26 cellular contexts compared by ENCODE assay signal in the genomic region with DNA sequence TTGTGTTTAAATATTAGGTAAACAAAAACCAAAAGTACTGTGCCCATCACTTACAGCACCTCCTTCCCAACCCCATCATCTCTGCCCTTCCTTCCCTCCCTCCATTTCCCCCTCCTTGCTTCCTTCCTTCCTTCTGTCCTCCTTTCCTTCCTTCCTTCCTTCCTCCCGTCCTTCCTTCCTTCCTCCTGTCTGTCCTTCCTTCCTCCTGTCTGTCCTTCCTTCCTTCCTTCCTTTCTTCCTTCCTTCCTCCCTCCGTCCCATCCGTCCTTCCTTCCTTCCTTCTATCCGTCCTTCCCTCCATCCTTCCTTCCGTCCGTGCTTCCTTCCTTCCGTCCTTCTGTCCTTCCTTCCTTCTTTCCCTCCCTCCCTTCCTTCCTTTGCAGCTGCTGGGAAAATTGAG.
DNase-seq lines count a peak whose midpoint lies in the region; ATAC-seq, FAIRE-seq and TF ChIP-seq lines count a peak whose summit lies in the region.
"Had no signal": no experiment of that assay in that cellular context is flagged by ENCODE, and none has a peak within 500 bp of the region (broad histone marks: within the 10 kb centered on the region; RNA-seq: fewer than 3 reads in every experiment).

No MANE protein-coding gene starts in this region.

- intact Hi-C loops in HepG2 (cut with micrococcal nuclease; ENCODE audit: unreplicated experiment) (loop anchor here (1.0 to 5.0 kb wide), 2 partner anchors 43 to 109 kb away; no protein-coding TSS in a partner anchor), right lobe of liver (cut with DNase I) (no loop called here), A673 (cut with micrococcal nuclease; ENCODE audit: unreplicated experiment) (no loop called here)

- H3K56ac ChIP-seq in H1 (replicated peaks; ENCODE audit: insufficient read length, low read depth, low read length): no peak overlapping the region

- peaks cover 51% of the 10 kb centered on the region for H3K4me1 Mint-ChIP-seq in nephron progenitor cell
- peaks cover 34% of the 10 kb centered on the region for H3K4me1 Mint-ChIP-seq in stimulated activated memory B cell treated with anti-CD40 and anti-IgM and Interleukin-4, amounts not matched to agents 10 μg/mL and 1 μg/mL and 100 μg/mL, for 72 hours
- H3K4me1 Mint-ChIP-seq: CD8-positive, alpha-beta memory T cell had no signal

- BruUV-seq in HepG2 (replicated peaks; lab: Mats Ljungman, UMichigan) (no TSS peak), A673 (replicated peaks; lab: Mats Ljungman, UMichigan) (no TSS peak)

- H2AK5ac ChIP-seq in H1 (ENCODE audit: low read depth, low read length): no peak overlapping the region; the same call in 1 of the 2 replicates

- no peaks in the 10 kb centered on the region for H3K79me1 ChIP-seq in H1 (ENCODE audit: low read depth, low read length)

- H3K4me2 ChIP-seq in HepG2 (ENCODE audit: low read depth, low read length) (no peak overlapping the region), H1 (ENCODE audit: insufficient read depth in 1 of 2, low read depth in 2 of 2, low read length in 2 of 2) (no peak overlapping the region)
- H3K4me2 ChIP-seq: BLaER1 treated with 17β-estradiol and CSF1 and Interleukin-3, amounts not matched to agents 10 nM and 100 nM; GM23338 had no signal

- H3K79me2 ChIP-seq in HepG2 (ENCODE audit: insufficient read depth, low read length): no peaks in the 10 kb centered on the region
- no peaks in the 10 kb centered on the region for H3K79me2 ChIP-seq in H1 (ENCODE audit: control insufficient read depth in 1 of 2, insufficient read depth in 2 of 2, low read length in 2 of 2)

- peak overlapping the region; percentile 84 for H3K27ac Mint-ChIP-seq in nephron progenitor cell
- H3K27ac Mint-ChIP-seq in stimulated activated memory B cell treated with anti-CD40 and anti-IgM and Interleukin-4, amounts not matched to agents 10 μg/mL and 1 μg/mL and 100 μg/mL, for 72 hours: peak overlapping the region; percentile 77
- H3K27ac Mint-ChIP-seq: CD4-positive, alpha-beta T cell; CD8-positive, alpha-beta memory T cell; GM23338 had no signal

- POLR2A ChIA-PET in HepG2 (lab: Yijun Ruan, JAX) (interaction anchor here (2.1 kb wide), 1 partner anchor 67 kb away, joined by 6 read pairs; the partner anchor contains the start of gene SIAH2), H1 (lab: Charles Lee; ENCODE audit: partially characterized antibody) (no interaction called here), A673 (lab: Charles Lee; ENCODE audit: low non-redundant PET) (no interaction called here)

- H3K23ac ChIP-seq in H1 (ENCODE audit: insufficient read length): no peak overlapping the region

- H3K4me1 ChIP-seq in HepG2 (ENCODE audit: insufficient read depth, low read length) (peaks cover 13% of the 10 kb centered on the region; the same call in 1 of the 2 replicates), right lobe of liver (no peaks in the 10 kb centered on the region), H1 (replicated peaks in 1 of 4; ENCODE audit: control insufficient read depth in 3 of 4, insufficient read depth in 4 of 4, low read length in 3 of 4) (no peaks in the 10 kb centered on the region; a peak in 1 of 7 replicates), A673 (ENCODE audit: insufficient read depth, low read length, poor library complexity, severe bottlenecking) (no peaks in the 10 kb centered on the region)
- H3K4me1 ChIP-seq: BE2C; BLaER1 treated with 17β-estradiol and CSF1 and Interleukin-3, amounts not matched to agents 10 nM and 100 nM had no signal

- no peak for TF ChIP-seq EP300 in HepG2 (IDR thresholded peaks at IDR 0.05; ENCODE audit: low read depth in 2 of 2, low read length in 2 of 2)
- TF ChIP-seq EP300 in HepG2 (CRISPR knock-in tag; IDR thresholded peaks at IDR 0.05; ENCODE audit: borderline replicate concordance): no peak
- TF ChIP-seq EP300 in H1 (IDR thresholded peaks at IDR 0.05; ENCODE audit: borderline replicate concordance in 1 of 2, low read depth in 2 of 2, low read length in 2 of 2): no peak

- no peak overlapping the region for H3K4me3 ChIP-seq in HepG2 (replicated peaks in 1 of 3; ENCODE audit: insufficient read depth in 1 of 3, low read depth in 2 of 3, low read length in 3 of 3)
- H3K4me3 ChIP-seq in right lobe of liver: no peak overlapping the region
- no peak overlapping the region for H3K4me3 ChIP-seq in H1 (ENCODE audit: extremely low read depth in 1 of 4, insufficient read depth in 2 of 4, low read depth in 3 of 4, low read length in 4 of 4)
- H3K4me3 ChIP-seq in A673 (ENCODE audit: low read depth, low read length, poor library complexity, severe bottlenecking): no peak overlapping the region
- H3K4me3 ChIP-seq: BLaER1 treated with 17β-estradiol and CSF1 and Interleukin-3, amounts not matched to agents 10 nM and 100 nM; GM12878; GM23338 had no signal

- H3K4me3 Mint-ChIP-seq in nephron progenitor cell: no peak overlapping the region
- no peak overlapping the region for H3K4me3 Mint-ChIP-seq in stimulated activated memory B cell treated with anti-CD40 and anti-IgM and Interleukin-4, amounts not matched to agents 10 μg/mL and 1 μg/mL and 100 μg/mL, for 72 hours
- H3K4me3 Mint-ChIP-seq: CD14-positive monocyte; CD4-positive, alpha-beta T cell; CD8-positive, alpha-beta memory T cell; GM23338 had no signal

- no peak overlapping the region for H4K91ac ChIP-seq in H1 (replicated peaks; ENCODE audit: insufficient read length, low read length)

- H3K23me2 ChIP-seq in H1 (ENCODE audit: low read depth, low read length): no peaks in the 10 kb centered on the region; the same call in 1 of the 2 replicates

- in situ Hi-C loops in HepG2 (cut with HindIII; ENCODE audit: extremely low pct_ligation_motif_present, low pct_unique_long_range_greater_than_20kb): loop anchor here (10.0 kb wide), 1 partner anchor 46 kb away; no protein-coding TSS in a partner anchor

- ATAC-seq in HepG2: no peak
- ATAC-seq in right lobe of liver: no peak
- ATAC-seq in stimulated activated memory B cell treated with anti-CD40 and anti-IgM and Interleukin-4, amounts not matched to agents 10 μg/mL and 1 μg/mL and 100 μg/mL, for 72 hours: no peak

- H2BK120ac ChIP-seq in H1 (replicated peaks; ENCODE audit: low read depth, low read length): no peak overlapping the region

- no peak overlapping the region for H4K8ac ChIP-seq in H1 (ENCODE audit: extremely low read depth, insufficient read depth, low read length)

- H4K20me1 ChIP-seq in HepG2 (ENCODE audit: insufficient read depth, low read length): no peaks in the 10 kb centered on the region
- no peaks in the 10 kb centered on the region for H4K20me1 ChIP-seq in H1 (replicated peaks in 1 of 2; ENCODE audit: control insufficient read depth in 1 of 2, insufficient read depth in 2 of 2, low read length in 2 of 2)
- H4K20me1 ChIP-seq: BLaER1 treated with 17β-estradiol and CSF1 and Interleukin-3, amounts not matched to agents 10 nM and 100 nM had no signal

- H3K14ac ChIP-seq in H1 (ENCODE audit: insufficient read length): no peak overlapping the region

- peaks cover 6% of the 10 kb centered on the region for H3K36me3 Mint-ChIP-seq in nephron progenitor cell (ENCODE audit: low read depth)
- no peaks in the 10 kb centered on the region for H3K36me3 Mint-ChIP-seq in stimulated activated memory B cell treated with anti-CD40 and anti-IgM and Interleukin-4, amounts not matched to agents 10 μg/mL and 1 μg/mL and 100 μg/mL, for 72 hours
- H3K36me3 Mint-ChIP-seq: CD14-positive monocyte; CD8-positive, alpha-beta memory T cell had no signal

- DNase-seq in HepG2 (ENCODE audit: low spot score) (no peak), right lobe of liver (no peak), H1 (ENCODE audit: low read depth in 1 of 2, low spot score in 2 of 2) (no peak), nephron progenitor cell (no peak), NCI-H748 (lab: John Stamatoyannopoulos, UW; ENCODE audit: unreplicated experiment) (no peak), A673 (ENCODE audit: low spot score) (no peak)
- no peak for DNase-seq in activated naive CD4-positive, alpha-beta T cell treated with anti-CD3 and anti-CD28 coated beads, Interleukin-2, amount 50 U/mL, for 16 hours
- DNase-seq: ACHN; AML-193; CD8-positive, alpha-beta memory T cell; DMS 273 treated with DMSO at 0.1 percent for 48 hours; DMS79; EL; GDM1; HCEC 1CT had no signal

- H2BK20ac ChIP-seq in H1 (ENCODE audit: low read length): no peak overlapping the region

- H3K36me3 ChIP-seq in HepG2 (replicated peaks in 1 of 2; ENCODE audit: control insufficient read depth in 1 of 2, insufficient read depth in 2 of 2, low read length in 2 of 2) (no peaks in the 10 kb centered on the region), right lobe of liver (no peaks in the 10 kb centered on the region), H1 (ENCODE audit: control insufficient read depth in 2 of 4, insufficient read depth in 4 of 4, low read length in 3 of 4) (no peaks in the 10 kb centered on the region), A673 (ENCODE audit: insufficient read depth, low read length, poor library complexity, severe bottlenecking) (no peaks in the 10 kb centered on the region)
- H3K36me3 ChIP-seq: BE2C; BLaER1 treated with 17β-estradiol and CSF1 and Interleukin-3, amounts not matched to agents 10 nM and 100 nM had no signal

- H2BK12ac ChIP-seq in H1 (ENCODE audit: low read depth, low read length): 0 out of 2 replicates have a peak overlapping the region, but pooled peaks have one; percentile 69

- TF ChIP-seq POLR2A in HepG2 (IDR thresholded peaks at IDR 0.05; ENCODE audit: insufficient read depth in 1 of 2, low read depth in 2 of 2, low read length in 2 of 2) (no peak), right lobe of liver (IDR thresholded peaks at IDR 0.05) (no peak), H1 (IDR thresholded peaks at IDR 0.05; ENCODE audit: control extremely low read depth in 1 of 2, low read depth in 2 of 2, low read length in 2 of 2) (no peak)

- H3K9me3 Mint-ChIP-seq in nephron progenitor cell: peaks cover 9% of the 10 kb centered on the region
- peaks cover 4% of the 10 kb centered on the region for H3K9me3 Mint-ChIP-seq in stimulated activated memory B cell treated with anti-CD40 and anti-IgM and Interleukin-4, amounts not matched to agents 10 μg/mL and 1 μg/mL and 100 μg/mL, for 72 hours
- H3K9me3 Mint-ChIP-seq: CD4-positive, alpha-beta T cell; CD8-positive, alpha-beta memory T cell; GM23338 had no signal

- H3K18ac ChIP-seq in H1 (ENCODE audit: extremely low read depth, low read length): no peak overlapping the region

- no peaks in the 10 kb centered on the region for H3K9me3 ChIP-seq in HepG2 (ENCODE audit: low read length)
- no peaks in the 10 kb centered on the region for H3K9me3 ChIP-seq in right lobe of liver
- H3K9me3 ChIP-seq in H1 (ENCODE audit: insufficient read depth in 2 of 2, low read depth in 1 of 2, low read length in 1 of 2): no peaks in the 10 kb centered on the region
- no peaks in the 10 kb centered on the region for H3K9me3 ChIP-seq in A673 (ENCODE audit: low read depth, low read length, poor library complexity, severe bottlenecking)
- H3K9me3 ChIP-seq: BE2C had no signal

- no peak overlapping the region for H3K9ac ChIP-seq in HepG2 (ENCODE audit: insufficient read depth, low read depth, low read length)
- no peak overlapping the region for H3K9ac ChIP-seq in H1 (replicated peaks in 1 of 4; ENCODE audit: extremely low read depth in 1 of 4, low read depth in 3 of 4, low read length in 3 of 4)
- H3K9ac ChIP-seq: BLaER1 treated with 17β-estradiol and CSF1 and Interleukin-3, amounts not matched to agents 10 nM and 100 nM had no signal

- H3K27ac ChIP-seq in HepG2 (ENCODE audit: extremely low read length, insufficient read depth, low read length) (no peak overlapping the region), right lobe of liver (no peak overlapping the region), H1 (ENCODE audit: low read depth, low read length) (no peak overlapping the region), A673 (ENCODE audit: low read depth, low read length, poor library complexity, severe bottlenecking) (no peak overlapping the region)
- H3K27ac ChIP-seq: 22Rv1; BLaER1 treated with 17β-estradiol and CSF1 and Interleukin-3, amounts not matched to agents 10 nM and 100 nM had no signal

- CTCF ChIA-PET in HepG2 (lab: Yijun Ruan, JAX; ENCODE audit: low intra/inter-chr PET ratio, low total read pairs): interaction anchor here (1.3 to 1.6 kb wide), 2 partner anchors 43 to 109 kb away, joined by 8 to 11 read pairs; no protein-coding TSS in a partner anchor
- CTCF ChIA-PET in H1 (lab: Charles Lee; ENCODE audit: partially characterized antibody): interaction anchor here (0.6 to 8.7 kb wide), 16 partner anchors 9 to 109 kb away, joined by 3 to 104 read pairs (median 4); no protein-coding TSS in a partner anchor
- CTCF ChIA-PET in A673 (lab: Charles Lee): no interaction called here

- no peak overlapping the region; the same call in 1 of the 2 replicates for H2BK15ac ChIP-seq in H1 (ENCODE audit: low read length)

- no peak overlapping the region for H4K5ac ChIP-seq in H1 (ENCODE audit: insufficient read length, low read depth, low read length)

- no peak overlapping the region for H2BK5ac ChIP-seq in H1 (ENCODE audit: low read depth, low read length)

- TF ChIP-seq RAD21 in HepG2 (CRISPR knock-in tag; IDR thresholded peaks at IDR 0.05): no peak
- TF ChIP-seq RAD21 in H1 (IDR thresholded peaks at IDR 0.05 in 1 of 2, conservative IDR thresholded peaks at IDR 0.05 in 1 of 2; ENCODE audit: low read depth in 2 of 2, low read length in 2 of 2): no peak

- H2AFZ ChIP-seq in HepG2 (ENCODE audit: low read length): no peak overlapping the region
- no peak overlapping the region for H2AFZ ChIP-seq in H1 (ENCODE audit: low read length)
- H2AFZ ChIP-seq: GM23338 had no signal

- peaks cover 5% of the 10 kb centered on the region for H3K27me3 Mint-ChIP-seq in nephron progenitor cell (ENCODE audit: low read depth, poor library complexity)
- H3K27me3 Mint-ChIP-seq in stimulated activated memory B cell treated with anti-CD40 and anti-IgM and Interleukin-4, amounts not matched to agents 10 μg/mL and 1 μg/mL and 100 μg/mL, for 72 hours: peaks cover 11% of the 10 kb centered on the region
- H3K27me3 Mint-ChIP-seq: CD4-positive, alpha-beta T cell had no signal

- H3K27me3 ChIP-seq in HepG2 (ENCODE audit: control insufficient read depth in 1 of 2, insufficient read depth in 2 of 2, low read length in 2 of 2) (peaks cover 0 to 1% of the 10 kb centered on the region in 2 experiments; a peak in 2 of 5 replicates), right lobe of liver (no peaks in the 10 kb centered on the region), H1 (replicated peaks in 1 of 4; ENCODE audit: control insufficient read depth in 3 of 4, extremely low read depth in 1 of 4, insufficient read depth in 3 of 4, low read length in 3 of 4) (no peaks in the 10 kb centered on the region; a peak in 1 of 7 replicates), A673 (replicated peaks; ENCODE audit: insufficient read depth, low read depth, low read length, poor library complexity) (no peaks in the 10 kb centered on the region)
- H3K27me3 ChIP-seq: BE2C; BLaER1 treated with 17β-estradiol and CSF1 and Interleukin-3, amounts not matched to agents 10 nM and 100 nM had no signal

- FAIRE-seq in HepG2 (lab: Jason Lieb, UNC) (no peak), H1 (lab: Jason Lieb, UNC) (no peak)
- FAIRE-seq: A204.1, D721Med, H54 had no signal

- no peak for TF ChIP-seq CTCF in HepG2 (CRISPR knock-in tag; IDR thresholded peaks at IDR 0.05)
- TF ChIP-seq CTCF in right lobe of liver (IDR thresholded peaks at IDR 0.05): no peak
- no peak for TF ChIP-seq CTCF in H1 (IDR thresholded peaks at IDR 0.05; ENCODE audit: control extremely low read depth in 1 of 3, insufficient read depth in 1 of 3, low read depth in 1 of 3, low read length in 3 of 3)
- no peak for TF ChIP-seq CTCF in nephron progenitor cell (IDR thresholded peaks at IDR 0.05)
- TF ChIP-seq CTCF in A673 (conservative IDR thresholded peaks at IDR 0.05; ENCODE audit: low read depth, low read length): no peak

- WGBS in HepG2 (ENCODE audit: low lambda C conversion rate): 60% methylated on average over 7 of the region's 7 CpGs
- 67% methylated on average over 7 of the region's 7 CpGs for WGBS in right lobe of liver (ENCODE audit: insufficient coverage, low coverage, low lambda C conversion rate, missing lambda C conversion rate)
- 74 to 84% methylated on average over 7 of the region's 7 CpGs for WGBS in H1 (ENCODE audit: extremely low coverage in 1 of 2, insufficient coverage in 1 of 2, insufficient read length in 1 of 2, insufficient replicate concordance in 2 of 2, low coverage in 1 of 2, low lambda C conversion rate in 2 of 2, missing lambda C conversion rate in 1 of 2), 2 experiments

- H3K4ac ChIP-seq in H1 (replicated peaks; ENCODE audit: insufficient read length, low read depth, low read length): no peak overlapping the region
